ENCODE assay signal across 10 cellular contexts in genomic region chr3:1055870-1056269, GRCh38. TPM values are rescaled to one million over a fixed set of nuclear protein-coding genes. Genes with fewer than 3 reads are reported as not detected.
"Had no signal": no experiment of that assay in that cellular context is flagged by ENCODE, and none has a peak within 500 bp of the region (broad histone marks: within the 10 kb centered on the region; RNA-seq: fewer than 3 reads in every experiment).

No MANE protein-coding gene starts in this region.

- H3K9ac ChIP-seq: GM23248 had no signal

- ATAC-seq: HCT116, K562 had no signal

- H3K27ac Mint-ChIP-seq: HFFc6 had no signal

- H3K4me3 Mint-ChIP-seq: HFFc6 had no signal

- H3K4me3 ChIP-seq: GM23248, HAP-1, K562 had no signal

- H3K36me3 ChIP-seq: HAP-1 had no signal

- H3K9me3 ChIP-seq: HAP-1 had no signal

- DNase-seq: GM23248, GOT3, H7, HFFc6, IMR-90, KG1 had no signal

- H3K27ac ChIP-seq: GM23248, HL-60 had no signal

- H3K4me1 ChIP-seq: HAP-1 had no signal

- H2AFZ ChIP-seq: GM23248 had no signal

RNA-seq across cellular contexts. Expression of gene CNTN6, which starts 37.0 kb away (rescaled TPM):
- total RNA-seq: GM23248, H7, HFFc6, IMR-90, K562 had no signal
